Comparison of ENCODE assay signal across 8 cellular contexts in the genomic region with DNA sequence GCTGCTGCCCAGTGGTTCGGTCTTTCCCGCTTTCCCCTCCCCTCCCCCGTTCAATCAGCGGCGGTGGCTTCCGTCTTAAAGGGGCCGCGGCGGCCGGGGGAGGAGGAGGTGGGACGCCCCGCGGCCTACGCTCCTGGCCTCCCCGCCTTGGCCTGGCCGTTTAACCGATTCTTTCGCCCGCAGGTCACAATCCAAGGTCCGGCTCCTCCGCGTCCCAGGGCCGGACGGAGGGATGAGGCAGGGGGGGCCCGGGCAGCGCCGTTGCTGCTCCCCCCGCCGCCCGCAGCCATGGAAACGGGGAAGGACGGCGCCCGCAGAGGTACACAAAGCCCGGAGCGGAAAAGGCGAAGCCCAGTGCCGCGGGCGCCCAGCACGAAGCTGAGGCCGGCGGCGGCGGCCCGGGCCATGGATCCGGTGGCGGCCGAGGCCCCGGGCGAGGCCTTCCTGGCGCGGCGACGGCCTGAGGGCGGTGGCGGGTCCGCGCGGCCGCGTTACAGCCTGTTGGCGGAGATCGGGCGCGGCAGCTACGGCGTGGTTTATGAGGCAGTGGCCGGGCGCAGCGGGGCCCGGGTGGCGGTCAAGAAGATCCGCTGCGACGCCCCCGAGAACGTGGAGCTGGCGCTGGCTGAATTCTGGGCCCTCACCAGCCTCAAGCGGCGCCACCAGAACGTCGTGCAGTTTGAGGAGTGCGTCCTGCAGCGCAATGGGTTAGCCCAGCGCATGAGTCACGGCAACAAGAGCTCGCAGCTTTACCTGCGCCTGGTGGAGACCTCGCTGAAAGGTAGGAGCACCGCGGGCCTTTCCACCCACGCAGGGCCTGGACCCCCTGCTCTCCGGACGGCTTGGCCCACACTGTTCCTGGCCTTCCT. TPM values are rescaled to one million over a fixed set of nuclear protein-coding genes. Genes with fewer than 3 reads are reported as not detected.
DNase-seq lines count a peak whose midpoint lies in the region; ATAC-seq and TF ChIP-seq lines count a peak whose summit lies in the region.

No MANE protein-coding gene starts in this region.

- H3K27me3 ChIP-seq in ACC112 (ENCODE audit: insufficient read depth, low read length), result no peaks in the 10 kb centered on the region; the same call in 1 of the 2 replicates
- no peaks in the 10 kb centered on the region for H3K27me3 ChIP-seq in kidney epithelial cell (ENCODE audit: control insufficient read depth, insufficient read depth, low read length)

- H3K27me3 Mint-ChIP-seq in central memory CD8-positive, alpha-beta T cell, result no peaks in the 10 kb centered on the region

- peak; percentile 37 for ATAC-seq in GM18858 (IDR thresholded peaks at IDR 0.05; ENCODE audit: unreplicated experiment)
- ATAC-seq in HG03064 (IDR thresholded peaks at IDR 0.05; ENCODE audit: low read depth, unreplicated experiment), result peak; percentile 53
- ATAC-seq in central memory CD8-positive, alpha-beta T cell (replicated peaks; ENCODE audit: extremely low read depth, poor library complexity, severe bottlenecking), result peak; percentile 71

- peaks cover 5% of the 10 kb centered on the region; the same call in 1 of the 2 replicates for H3K36me3 ChIP-seq in ACC112 (ENCODE audit: insufficient read depth, low read length)
- H3K36me3 ChIP-seq in kidney epithelial cell (ENCODE audit: control insufficient read depth, insufficient read depth, low read length), result no peaks in the 10 kb centered on the region

- H3K4me3 Mint-ChIP-seq in central memory CD8-positive, alpha-beta T cell, result peak overlapping the region; percentile 88

- peak overlapping the region; percentile 96 for H3K27ac ChIP-seq in ACC112 (ENCODE audit: low read depth, low read length)

- H2AFZ ChIP-seq in ACC112 (ENCODE audit: low read length, unreplicated experiment), result peak overlapping the region; percentile 89

- H3K79me2 ChIP-seq in ACC112 (ENCODE audit: control insufficient read depth, insufficient read depth, low read length, unreplicated experiment), result peaks cover 50% of the 10 kb centered on the region

- H3K4me1 Mint-ChIP-seq in central memory CD8-positive, alpha-beta T cell, result peaks cover 51% of the 10 kb centered on the region

- no peaks in the 10 kb centered on the region for H3K9me3 Mint-ChIP-seq in central memory CD8-positive, alpha-beta T cell

- peak overlapping the region; percentile 95 for H3K4me3 ChIP-seq in ACC112 (ENCODE audit: low read depth, low read length)
- peak overlapping the region; percentile 89 for H3K4me3 ChIP-seq in kidney epithelial cell (ENCODE audit: low read depth, low read length)

- peaks cover 14% of the 10 kb centered on the region for H3K4me1 ChIP-seq in ACC112 (ENCODE audit: control insufficient read depth, insufficient read depth, low read length, unreplicated experiment)

- no peak for TF ChIP-seq CTCF in kidney epithelial cell (IDR thresholded peaks at IDR 0.05; ENCODE audit: insufficient read depth, low read length, poor library complexity, severe bottlenecking)

- peak; percentile 96 for DNase-seq in NCI-H2171 treated with DMSO at 0.1 percent for 48 hours (lab: John Stamatoyannopoulos, UW)
- DNase-seq in activated CD4-positive, CD25-positive, alpha-beta regulatory T cell treated with anti-CD3 and anti-CD28 coated beads, Interleukin-2, amount 50 U/mL, for 16 hours (ENCODE audit: low read depth, low spot score), result peak; percentile 74
- DNase-seq in central memory CD8-positive, alpha-beta T cell (ENCODE audit: low spot score in 2 of 2), result peak; percentile 41 to 82
- DNase-seq in kidney epithelial cell (ENCODE audit: low read depth), result peak; percentile 42
- peak; percentile 87 for DNase-seq in stimulated activated CD4-positive, alpha-beta T cell treated with anti-CD3 and anti-CD28 coated beads, Interleukin-15, amount 100 ng/mL, for 24 hours

- H3K27ac Mint-ChIP-seq in central memory CD8-positive, alpha-beta T cell (ENCODE audit: low read depth), result peak overlapping the region; percentile 99

- H3K36me3 Mint-ChIP-seq in central memory CD8-positive, alpha-beta T cell (ENCODE audit: insufficient read depth), result peaks cover 19% of the 10 kb centered on the region

RNA-seq across cellular contexts. Expression of gene STK35, which starts 1.2 kb away (rescaled TPM):
- 18.0 and 19.4 TPM in 2 replicates for total RNA-seq in kidney epithelial cell

Comparison
In these comparisons a context has a peak if more than half of its experiments do, and no peak if none do; other contexts are left out.
1. Peak in every context shown above with its lines: DNase-seq, ATAC-seq, H3K4me3 ChIP-seq and H3K27ac ChIP-seq.
2. DNase-seq: peak in every context shown above with its lines; median percentile 96 in NCI-H2171 treated with DMSO at 0.1 percent for 48 hours; 87 in stimulated activated CD4-positive, alpha-beta T cell treated with anti-CD3 and anti-CD28 coated beads, Interleukin-15, amount 100 ng/mL, for 24 hours; 74 in activated CD4-positive, CD25-positive, alpha-beta regulatory T cell treated with anti-CD3 and anti-CD28 coated beads, Interleukin-2, amount 50 U/mL, for 16 hours; 62 in central memory CD8-positive, alpha-beta T cell; 42 in kidney epithelial cell.